10 cellular contexts compared by ENCODE assay signal in the genomic region with DNA sequence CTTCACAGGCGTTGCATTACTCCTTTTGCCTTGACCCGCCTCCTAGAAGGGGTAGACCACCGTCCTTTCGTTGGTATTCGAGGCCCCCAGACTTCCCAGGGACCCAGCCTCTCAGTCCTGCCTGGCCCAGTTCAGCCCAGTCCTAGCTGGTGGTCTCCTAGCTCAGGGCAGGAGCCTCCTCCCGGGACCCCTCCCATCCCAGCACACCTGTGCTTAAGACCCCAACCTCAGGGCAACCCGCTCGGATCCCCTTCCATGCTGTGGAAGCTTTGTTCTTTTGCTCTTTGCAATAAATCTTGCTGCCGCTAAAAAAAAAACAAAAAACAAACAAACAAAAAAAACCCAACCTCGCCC. TPM values are rescaled to one million over a fixed set of nuclear protein-coding genes. Genes with fewer than 3 reads are reported as not detected.
DNase-seq lines count a peak whose midpoint lies in the region; FAIRE-seq and TF ChIP-seq lines count a peak whose summit lies in the region.
"Had no signal": no experiment of that assay in that cellular context is flagged by ENCODE, and none has a peak within 500 bp of the region (broad histone marks: within the 10 kb centered on the region; RNA-seq: fewer than 3 reads in every experiment).

No MANE protein-coding gene starts in this region.

- no peak for FAIRE-seq in astrocyte (lab: Jason Lieb, UNC)
- FAIRE-seq: GM12892 had no signal

- no peak for TF ChIP-seq CTCF in astrocyte (IDR thresholded peaks at IDR 0.05; ENCODE audit: insufficient read depth, low read depth, low read length)
- TF ChIP-seq CTCF in type B pancreatic cell (conservative IDR thresholded peaks at IDR 0.05) = no peak

- H2AFZ ChIP-seq in astrocyte (ENCODE audit: low read depth, low read length) = no peak overlapping the region

- H3K4me1 Mint-ChIP-seq in activated naive CD4-positive, alpha-beta T cell treated with anti-CD3 and anti-CD28 coated beads, Interleukin-2, amount 50 U/mL, for 24 hours = peaks cover 19% of the 10 kb centered on the region
- H3K4me1 Mint-ChIP-seq in astrocyte (ENCODE audit: low read depth, unreplicated experiment) (no peaks in the 10 kb centered on the region), type B pancreatic cell (ENCODE audit: unreplicated experiment) (peaks cover 3% of the 10 kb centered on the region)

- H3K9me3 ChIP-seq in astrocyte (ENCODE audit: insufficient read depth, low read depth, low read length) = no peaks in the 10 kb centered on the region
- H3K9me3 ChIP-seq in muscle layer of duodenum (ENCODE audit: control insufficient read depth in 1 of 2, low read length in 2 of 2) = no peaks in the 10 kb centered on the region

- DNase-seq in activated naive CD4-positive, alpha-beta T cell (lab: John Stamatoyannopoulos, UW) = no peak
- DNase-seq in astrocyte (ENCODE audit: low read depth) (no peak), type B pancreatic cell (ENCODE audit: extremely low spot score, unreplicated experiment) (no peak), nucleus accumbens (lab: John Stamatoyannopoulos, UW) (no peak), G401 (ENCODE audit: low spot score) (no peak)
- no peak for DNase-seq in stimulated activated CD4-positive, alpha-beta T cell treated with anti-CD3 and anti-CD28 coated beads, Interleukin-1b, Interleukin-23, amount 100 ng/mL, for 48 hours
- DNase-seq: occipital lobe had no signal

- H3K4me2 ChIP-seq in astrocyte (ENCODE audit: low read length) = peak overlapping the region; percentile 87

- peaks cover 12% of the 10 kb centered on the region for H3K4me1 ChIP-seq in astrocyte (ENCODE audit: insufficient read depth, low read length)
- peaks cover 8 to 28% of the 10 kb centered on the region in 2 donors for H3K4me1 ChIP-seq in muscle layer of duodenum (ENCODE audit: control insufficient read depth in 1 of 2, insufficient read depth in 2 of 2, low read length in 2 of 2)

- peak overlapping the region; percentile 83 for H3K4me3 Mint-ChIP-seq in activated naive CD4-positive, alpha-beta T cell treated with anti-CD3 and anti-CD28 coated beads, Interleukin-2, amount 50 U/mL, for 24 hours
- H3K4me3 Mint-ChIP-seq in astrocyte (ENCODE audit: unreplicated experiment) (no peak overlapping the region), type B pancreatic cell (peak overlapping the region; percentile 80)

- peaks cover 30% of the 10 kb centered on the region for H3K27me3 Mint-ChIP-seq in activated naive CD4-positive, alpha-beta T cell treated with anti-CD3 and anti-CD28 coated beads, Interleukin-2, amount 50 U/mL, for 24 hours
- H3K27me3 Mint-ChIP-seq in astrocyte (ENCODE audit: low read depth, unreplicated experiment) (peaks cover 77% of the 10 kb centered on the region), type B pancreatic cell (peaks cover 87% of the 10 kb centered on the region)

- no peaks in the 10 kb centered on the region for H3K36me3 ChIP-seq in astrocyte (ENCODE audit: insufficient read depth, low read length)
- H3K36me3 ChIP-seq in muscle layer of duodenum (ENCODE audit: control insufficient read depth in 1 of 2, insufficient read depth in 2 of 2, low read length in 2 of 2) = no peaks in the 10 kb centered on the region

- H3K27ac ChIP-seq in astrocyte (ENCODE audit: low read depth, low read length) = no peak overlapping the region
- H3K27ac ChIP-seq in muscle layer of duodenum (ENCODE audit: low read length) = no peak overlapping the region

- H3K9ac ChIP-seq in astrocyte (ENCODE audit: low read length) = no peak overlapping the region

- in situ Hi-C loops in G401 (cut with HindIII; ENCODE audit: low sequenced_read_pairs) = no loop called here

- no peaks in the 10 kb centered on the region for H3K79me2 ChIP-seq in astrocyte (ENCODE audit: insufficient read depth, low read length)

- H3K27ac Mint-ChIP-seq in activated naive CD4-positive, alpha-beta T cell treated with anti-CD3 and anti-CD28 coated beads, Interleukin-2, amount 50 U/mL, for 24 hours = no peak overlapping the region
- H3K27ac Mint-ChIP-seq in astrocyte (ENCODE audit: unreplicated experiment) (no peak overlapping the region), type B pancreatic cell (no peak overlapping the region)

- no peaks in the 10 kb centered on the region for H3K9me3 Mint-ChIP-seq in activated naive CD4-positive, alpha-beta T cell treated with anti-CD3 and anti-CD28 coated beads, Interleukin-2, amount 50 U/mL, for 24 hours
- peaks cover 3% of the 10 kb centered on the region for H3K9me3 Mint-ChIP-seq in astrocyte (ENCODE audit: unreplicated experiment)
- H3K9me3 Mint-ChIP-seq in type B pancreatic cell = no peaks in the 10 kb centered on the region

- H3K27me3 ChIP-seq in astrocyte (ENCODE audit: insufficient read depth, low read length) (peaks cover 39% of the 10 kb centered on the region), muscle layer of duodenum (ENCODE audit: low read depth, low read length) (peaks cover 25% of the 10 kb centered on the region)

- H3K4me3 ChIP-seq in astrocyte (ENCODE audit: insufficient read depth, low read depth, low read length) (no peak overlapping the region), muscle layer of duodenum (ENCODE audit: low read depth in 1 of 2, low read length in 2 of 2) (peak overlapping the region; percentile 30 to 75)

- H4K20me1 ChIP-seq in astrocyte (ENCODE audit: insufficient read depth, low read length) = no peaks in the 10 kb centered on the region

- H3K36me3 Mint-ChIP-seq in activated naive CD4-positive, alpha-beta T cell treated with anti-CD3 and anti-CD28 coated beads, Interleukin-2, amount 50 U/mL, for 24 hours = no peaks in the 10 kb centered on the region
- H3K36me3 Mint-ChIP-seq in astrocyte (ENCODE audit: low read depth, unreplicated experiment) (no peaks in the 10 kb centered on the region), type B pancreatic cell (no peaks in the 10 kb centered on the region)

RNA-seq across cellular contexts. Expression of a gene that starts 0.8 kb away (rescaled TPM):
- total RNA-seq in astrocyte (not detected in 2 replicates), type B pancreatic cell (ENCODE audit: low replicate concordance) (not detected in 2 replicates)
- not detected in 2 replicates for total RNA-seq in G401 (2014; rRNA removed; shearing (Covaris generic))

RNA-seq across cellular contexts. Expression of a gene that starts 2.2 kb away (rescaled TPM):
- not detected in 2 replicates for total RNA-seq in astrocyte
- total RNA-seq in type B pancreatic cell (ENCODE audit: low replicate concordance) = 0.02 TPM in 1 of 2 replicates, not detected in the other
- total RNA-seq in G401 (2014; rRNA removed; shearing (Covaris generic)) = not detected in 2 replicates

RNA-seq across cellular contexts. Expression of a gene that starts 13.5 kb away (rescaled TPM):
- total RNA-seq in astrocyte (7.3 and 9.0 TPM in 2 replicates), type B pancreatic cell (ENCODE audit: low replicate concordance) (8.2 and 14.5 TPM in 2 replicates)
- 17.2 and 27.2 TPM in 2 replicates for total RNA-seq in G401 (2014; rRNA removed; shearing (Covaris generic))

RNA-seq across cellular contexts. Expression of a gene that starts 36.2 kb away (rescaled TPM):
- total RNA-seq in astrocyte (250 and 309 TPM in 2 replicates), type B pancreatic cell (ENCODE audit: low replicate concordance) (400 and 654 TPM in 2 replicates)
- total RNA-seq in G401 (2014; rRNA removed; shearing (Covaris generic)) = 40.7 and 70.0 TPM in 2 replicates

RNA-seq across cellular contexts. Expression of a gene that starts 43.7 kb away (rescaled TPM):
- total RNA-seq in astrocyte (0.20 TPM in 1 of 2 replicates, not detected in the other), type B pancreatic cell (ENCODE audit: low replicate concordance) (0.36 TPM in 1 of 2 replicates, not detected in the other)
- 0.27 and 3.1 TPM in 2 replicates for total RNA-seq in G401 (2014; rRNA removed; shearing (Covaris generic))
